In genomic region chrX:21728276-21728968, GRCh38 we compare ENCODE assay signal across 1 cellular context.
TF ChIP-seq lines count a peak whose summit lies in the region.

No MANE protein-coding gene starts in this region.

TF ChIP-seq in H1, 55 proteins besides CTCF, POLR2A, EP300 and RAD21 (continued from another document):
- no peak for TF ChIP-seq CHD7 (IDR thresholded peaks at IDR 0.05; ENCODE audit: insufficient replicate concordance, low read length)
- no peak for TF ChIP-seq RBBP5 (IDR thresholded peaks at IDR 0.05; ENCODE audit: borderline replicate concordance, low read depth, low read length)
- TF ChIP-seq HDAC6 (IDR thresholded peaks at IDR 0.05; ENCODE audit: low read depth, low read length) = no peak
- no peak for TF ChIP-seq USF2 (IDR thresholded peaks at IDR 0.05; ENCODE audit: low read length)
- TF ChIP-seq TEAD4 (IDR thresholded peaks at IDR 0.05; ENCODE audit: low read depth, low read length) = no peak
- no peak for TF ChIP-seq CHD2 (IDR thresholded peaks at IDR 0.05; ENCODE audit: low read length)
- no peak for TF ChIP-seq RFX5 (IDR thresholded peaks at IDR 0.05; ENCODE audit: borderline replicate concordance, low read depth, low read length)
- no peak for TF ChIP-seq NRF1 (IDR thresholded peaks at IDR 0.05; ENCODE audit: low read depth, low read length)
